ENCODE assay signal across 20 cellular contexts in the genomic region with DNA sequence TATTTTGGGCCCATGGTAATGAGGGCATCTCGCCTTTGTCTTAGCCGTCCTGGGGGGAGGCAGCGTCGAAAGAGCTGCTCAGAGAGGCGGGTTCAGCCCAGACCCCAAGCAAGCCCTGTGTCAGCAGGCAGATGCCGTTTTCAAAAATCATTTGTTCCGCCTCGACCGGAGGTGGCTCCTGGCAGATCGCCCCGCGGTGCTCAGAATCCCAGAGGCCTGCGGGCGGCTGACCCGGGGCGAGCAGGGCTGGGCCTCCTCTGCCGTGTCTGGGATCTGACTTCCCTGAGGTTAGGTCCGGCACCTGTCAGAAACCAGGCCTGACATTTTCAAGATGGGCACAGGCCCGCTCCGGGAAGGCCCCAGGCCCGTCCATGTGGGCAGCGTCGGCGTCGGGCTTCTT. TPM values are rescaled to one million over a fixed set of nuclear protein-coding genes. Genes with fewer than 3 reads are reported as not detected.
DNase-seq lines count a peak whose midpoint lies in the region; ATAC-seq, FAIRE-seq and TF ChIP-seq lines count a peak whose summit lies in the region.
"Had no signal": no experiment of that assay in that cellular context is flagged by ENCODE, and none has a peak within 500 bp of the region (broad histone marks: within the 10 kb centered on the region; RNA-seq: fewer than 3 reads in every experiment).

No MANE protein-coding gene starts in this region.

- TF ChIP-seq CTCF in heart right ventricle (IDR thresholded peaks at IDR 0.05) (no peak), K562 (IDR thresholded peaks at IDR 0.05 in 2 of 3, conservative IDR thresholded peaks at IDR 0.05 in 1 of 3; ENCODE audit: insufficient read depth in 2 of 3, low read depth in 1 of 3, low read length in 3 of 3) (no peak), uterus (IDR thresholded peaks at IDR 0.05) (no peak)

- peaks cover 0 to 7% (median 0%) of the 10 kb centered on the region in 9 donors for H3K36me3 ChIP-seq in heart right ventricle
- no peaks in the 10 kb centered on the region for H3K36me3 ChIP-seq in K562 (ENCODE audit: control insufficient read depth, insufficient read depth, low read length)
- H3K36me3 ChIP-seq in uterus: no peaks in the 10 kb centered on the region

- no peaks in the 10 kb centered on the region for H3K79me2 ChIP-seq in K562 (ENCODE audit: control insufficient read depth, insufficient read depth, low read length)

- no peak overlapping the region for H2AFZ ChIP-seq in K562 (ENCODE audit: low read depth, low read length)
- H2AFZ ChIP-seq: GM23248 had no signal

- no peak for TF ChIP-seq RAD21 in K562 (CRISPR knock-in tag; conservative IDR thresholded peaks at IDR 0.05 in 1 of 2, IDR thresholded peaks at IDR 0.05 in 1 of 2)

- peaks cover 10% of the 10 kb centered on the region; the same call in 1 of the 2 replicates for H4K20me1 ChIP-seq in K562 (replicated peaks; ENCODE audit: control insufficient read depth, insufficient read depth, low read length)

- no peak overlapping the region for H3K4me3 ChIP-seq in heart right ventricle
- H3K4me3 ChIP-seq in K562: no peak overlapping the region
- no peak overlapping the region for H3K4me3 ChIP-seq in uterus
- H3K4me3 ChIP-seq: GM23248, SK-N-MC had no signal

- CTCF ChIA-PET in K562 (lab: Yijun Ruan, JAX; ENCODE audit: low intra/inter-chr PET ratio): no interaction called here

- POLR2A ChIA-PET in K562 (lab: Yijun Ruan, JAX): interaction anchor here (1.1 kb wide), 1 partner anchor 14 kb away, joined by 3 read pairs; no protein-coding TSS in a partner anchor

- no peak overlapping the region for H3K27ac ChIP-seq in heart right ventricle
- H3K27ac ChIP-seq in K562 (ENCODE audit: extremely low read depth, low read depth, low read length): no peak overlapping the region
- H3K27ac ChIP-seq in temporal lobe (ENCODE audit: low read depth, low read length): peak overlapping the region; percentile 51
- H3K27ac ChIP-seq in uterus: no peak overlapping the region
- H3K27ac ChIP-seq: GM23248, SK-N-MC had no signal

- peaks cover 2% of the 10 kb centered on the region for H3K9me1 ChIP-seq in K562 (ENCODE audit: control insufficient read depth, insufficient read depth, low read length)

- WGBS in heart right ventricle, 2 donors: 51 to 53% methylated on average over 25 of the region's 25 CpGs
- WGBS in K562 (ENCODE audit: insufficient coverage, low coverage, missing lambda C conversion rate): 86% methylated on average over 20 of the region's 25 CpGs

- no peak for TF ChIP-seq EP300 in K562 (IDR thresholded peaks at IDR 0.05; ENCODE audit: low read length)

- no TSS peak for BruUV-seq in K562 (replicated peaks; lab: Mats Ljungman, UMichigan)

- no peak for DNase-seq in heart right ventricle
- no peak for DNase-seq in Right ventricle myocardium superior
- DNase-seq in K562 (ENCODE audit: extremely low read depth in 1 of 4, low spot score in 3 of 4): no peak
- peak; percentile 51 for DNase-seq in left ventricle myocardium superior
- DNase-seq in NCI-H82 (lab: John Stamatoyannopoulos, UW): no peak
- no peak for DNase-seq in uterus
- DNase-seq: COR-L47, GM23248, MV-4-11, NCI-H1417 treated with DMSO at 0.1 percent for 48 hours, NCI-H1930, NCI-H2171, NCI-H446 treated with DMSO at 0.1 percent for 48 hours, NCI-H748 treated with DMSO at 0.1 percent for 48 hours, PC-3 had no signal

- H3K9ac ChIP-seq in K562 (ENCODE audit: insufficient read depth in 1 of 2, low read depth in 2 of 2, low read length in 2 of 2): peak overlapping the region in 1 of 2 experiments; percentile 26; a peak in 1 of 4 replicates
- H3K9ac ChIP-seq: GM23248 had no signal

- no peaks in the 10 kb centered on the region for H3K9me3 ChIP-seq in heart right ventricle
- no peaks in the 10 kb centered on the region for H3K9me3 ChIP-seq in K562 (replicated peaks; ENCODE audit: control insufficient read depth, insufficient read depth, low read depth, low read length)
- no peaks in the 10 kb centered on the region for H3K9me3 ChIP-seq in uterus

- no peak overlapping the region for H3K4me2 ChIP-seq in K562 (ENCODE audit: insufficient read depth, low read length)

- peak in 6 of 8 donors; percentile 32 to 50 (median 34) for ATAC-seq in heart right ventricle
- ATAC-seq in Right ventricle myocardium superior (ENCODE audit: poor library complexity): no peak
- no peak for ATAC-seq in K562
- ATAC-seq in left ventricle myocardium superior: peak; percentile 37
- ATAC-seq in HG02870 (IDR thresholded peaks at IDR 0.05; ENCODE audit: unreplicated experiment): no peak
- ATAC-seq: HCT116, PC-3 had no signal

- TF ChIP-seq POLR2A in K562 (conservative IDR thresholded peaks at IDR 0.05) (no peak), uterus (IDR thresholded peaks at IDR 0.05) (no peak)

- peaks cover 0 to 23% (median 6%) of the 10 kb centered on the region in 9 donors for H3K4me1 ChIP-seq in heart right ventricle
- H3K4me1 ChIP-seq in K562 (replicated peaks in 1 of 2; ENCODE audit: control insufficient read depth in 2 of 2, insufficient read depth in 2 of 2, low read length in 2 of 2): peaks cover 0 to 33% of the 10 kb centered on the region in 2 experiments; a peak in 2 of 5 replicates
- no peaks in the 10 kb centered on the region for H3K4me1 ChIP-seq in uterus

- FAIRE-seq in K562 (lab: Jason Lieb, UNC): no peak
- FAIRE-seq: A204.1 had no signal

- no peaks in the 10 kb centered on the region for H3K27me3 ChIP-seq in heart right ventricle
- peaks cover 0 to 4% of the 10 kb centered on the region in 2 experiments; a peak in 1 of 5 replicates for H3K27me3 ChIP-seq in K562 (ENCODE audit: control insufficient read depth in 2 of 2, insufficient read depth in 2 of 2, low read length in 2 of 2)
- H3K27me3 ChIP-seq in uterus: no peaks in the 10 kb centered on the region

- intact Hi-C loops in heart right ventricle (cut with DNase I): no loop called here
- intact Hi-C loops in Right ventricle myocardium superior (cut with DNase I): no loop called here
- intact Hi-C loops in K562 (cut with micrococcal nuclease): no loop called here
- intact Hi-C loops in left ventricle myocardium superior (cut with micrococcal nuclease): no loop called here
- intact Hi-C loops in uterus (cut with DNase I; ENCODE audit: low total_unique reads): no loop called here

- in situ Hi-C loops in K562 (cut with MboI): no loop called here

TF ChIP-seq in K562, 482 proteins besides CTCF, POLR2A, EP300 and RAD21:
- TF ChIP-seq FOXK2 (conservative IDR thresholded peaks at IDR 0.05 in 1 of 2, IDR thresholded peaks at IDR 0.05 in 1 of 2; ENCODE audit: low read depth in 2 of 2): no peak
- no peak for TF ChIP-seq NONO (IDR thresholded peaks at IDR 0.05; ENCODE audit: low read depth in 2 of 2, low read length in 1 of 2)
- TF ChIP-seq EZH2 (IDR thresholded peaks at IDR 0.05; ENCODE audit: borderline replicate concordance, low read depth, low read length): no peak
- TF ChIP-seq ZC3H4 (CRISPR knock-in tag; IDR thresholded peaks at IDR 0.05; ENCODE audit: borderline replicate concordance): no peak
- TF ChIP-seq LARP7 (IDR thresholded peaks at IDR 0.05): no peak
- TF ChIP-seq, protein P1, sequence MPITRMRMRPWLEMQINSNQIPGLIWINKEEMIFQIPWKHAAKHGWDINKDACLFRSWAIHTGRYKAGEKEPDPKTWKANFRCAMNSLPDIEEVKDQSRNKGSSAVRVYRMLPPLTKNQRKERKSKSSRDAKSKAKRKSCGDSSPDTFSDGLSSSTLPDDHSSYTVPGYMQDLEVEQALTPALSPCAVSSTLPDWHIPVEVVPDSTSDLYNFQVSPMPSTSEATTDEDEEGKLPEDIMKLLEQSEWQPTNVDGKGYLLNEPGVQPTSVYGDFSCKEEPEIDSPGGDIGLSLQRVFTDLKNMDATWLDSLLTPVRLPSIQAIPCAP (CRISPR knock-in tag; IDR thresholded peaks at IDR 0.05; ENCODE audit: borderline replicate concordance): no peak
- TF ChIP-seq SETDB1 (IDR thresholded peaks at IDR 0.05; ENCODE audit: low read length): no peak
- TF ChIP-seq CCNT2 (IDR thresholded peaks at IDR 0.05; ENCODE audit: borderline replicate concordance, extremely low read depth, insufficient read length, low read depth, low read length): peak; percentile 16
- no peak for TF ChIP-seq DPF2 (IDR thresholded peaks at IDR 0.05)

RNA-seq across cellular contexts. Expression of gene CRTC1, which starts 36.1 kb away (rescaled TPM):
- total RNA-seq in heart right ventricle (10 to 100 TPM in 3 of 10 donors, 1 to 10 TPM in 7; 6.5 to 11.8 (median 9.3) TPM), Right ventricle myocardium superior (9.1 TPM), K562 (2014; rRNA removed) (1.5 and 1.6 TPM in 2 replicates), K562 (2014; rRNA removed; fragmentation: Illumina TruSeq; extraction: Trizol) (0.25 and 0.29 TPM in 2 replicates), K562 (2015; rRNA removed; fragmentation: Illumina TruSeq; extraction: Trizol) (0.83 and 1.3 TPM in 2 replicates), K562 (2021) (3.8 and 4.3 TPM in 2 replicates), left ventricle myocardium superior (10.3 TPM), temporal lobe (13.3 TPM), uterus (10 to 100 TPM in 1 of 4 donors, 1 to 10 TPM in 3; 2.4 to 17.5 (median 6.7) TPM)
- polyA plus RNA-seq in heart right ventricle (1 to 10 TPM; 3.2 to 8.6 TPM), K562 (2011; rRNA removed) (0.36 and 0.47 TPM in 2 replicates), K562 (2014; fragmentation: Illumina TruSeq; extraction: Trizol) (1.2 and 1.7 TPM in 2 replicates), K562 (2014; fragmentation: Nextera tagmentation; extraction: Ambion mirVana) (not detected), K562 (2014; rRNA removed) (1.8 and 2.1 TPM in 2 replicates)
- 2.4 and 9.1 TPM in 2 replicates for total RNA-seq in K562 (2011; cell fraction: chromatin; rRNA removed; ENCODE audit: low replicate concordance)
- 4.7 and 4.8 TPM in 2 replicates for total RNA-seq in K562 (2011; cell fraction: nucleolus; rRNA removed)
- total RNA-seq in K562 (2011; cell fraction: nucleoplasm; rRNA removed): 3.3 and 3.7 TPM in 2 replicates
- polyA plus RNA-seq in K562 (2011; cell fraction: cytosol; rRNA removed): 0.37 and 0.76 TPM in 2 replicates
- polyA plus RNA-seq in K562 (2011; cell fraction: nucleus; rRNA removed): 3.5 and 10.4 TPM in 2 replicates
- 2.9 and 5.1 TPM in 2 replicates for polyA plus RNA-seq in K562 (2012)
- polyA minus RNA-seq in K562 (2011; rRNA and poly(A)+ RNA removed): 0.15 and 0.49 TPM in 2 replicates
- 0.48 TPM in 1 of 2 replicates, not detected in the other for polyA minus RNA-seq in K562 (2011; cell fraction: cytosol; rRNA and poly(A)+ RNA removed)
- 1.9 and 3.4 TPM in 2 replicates for polyA minus RNA-seq in K562 (2011; cell fraction: nucleus; rRNA and poly(A)+ RNA removed)

Comparison
In these comparisons a context has a peak if more than half of its experiments do, and no peak if none do; other contexts are left out.
1. ATAC-seq: peak in heart right ventricle (6 of 8) and left ventricle myocardium superior (single experiment); none in Right ventricle myocardium superior (single experiment), K562 (single experiment) and HG02870 (single experiment).